In genomic region chr17:59220328-59221158, GRCh38 we compare ENCODE assay signal across 1 cellular context.
TF ChIP-seq lines count a peak whose summit lies in the region.

TSS of gene GDPD1 (plus strand) at chr17:59220511. CDS start at chr17:59220610, 99 bp downstream.

TF ChIP-seq in K562, 482 proteins besides CTCF, POLR2A, EP300 and RAD21 (continued from another document and continues in another):
- TF ChIP-seq CHD7 (IDR thresholded peaks at IDR 0.05; ENCODE audit: low read depth, low read length) (no peak), EGR1 (conservative IDR thresholded peaks at IDR 0.05) (no peak), ARHGAP35 (IDR thresholded peaks at IDR 0.05; ENCODE audit: partially characterized antibody) (no peak), BRD4 (IDR thresholded peaks at IDR 0.05) (0 out of 2 replicates have a peak, but pooled peaks have one; percentile 24), ZNF592 (IDR thresholded peaks at IDR 0.05) (0 out of 2 replicates have a peak, but pooled peaks have one; percentile 13), NFIX (CRISPR knock-in tag; IDR thresholded peaks at IDR 0.05; ENCODE audit: low read depth) (no peak), RBM34 (IDR thresholded peaks at IDR 0.05; ENCODE audit: borderline replicate concordance, insufficient read depth, low read length) (no peak), SNAPC5 (CRISPR knock-in tag; IDR thresholded peaks at IDR 0.05) (no peak), ZNF212 (CRISPR knock-in tag; IDR thresholded peaks at IDR 0.05) (no peak), NKRF (IDR thresholded peaks at IDR 0.05; ENCODE audit: borderline replicate concordance) (peak; percentile 65), SMAD4 (CRISPR knock-in tag; conservative IDR thresholded peaks at IDR 0.05) (peak; percentile 68), ASH1L (IDR thresholded peaks at IDR 0.05; ENCODE audit: borderline replicate concordance, low read depth, partially characterized antibody) (no peak), CREB3L1 (IDR thresholded peaks at IDR 0.05; ENCODE audit: borderline replicate concordance, low read depth) (no peak; the same call in 1 of the 2 replicates), RBM25 (IDR thresholded peaks at IDR 0.05; ENCODE audit: low read depth, low read length, severe bottlenecking) (no peak), TEAD4 (IDR thresholded peaks at IDR 0.05; ENCODE audit: low read length) (0 out of 2 replicates have a peak, but pooled peaks have one; percentile 33), TEAD4 (CRISPR knock-in tag; IDR thresholded peaks at IDR 0.05; ENCODE audit: borderline replicate concordance) (no peak), HSF4 (CRISPR knock-in tag; IDR thresholded peaks at IDR 0.05; ENCODE audit: borderline replicate concordance) (no peak), ZNF253 (CRISPR knock-in tag; conservative IDR thresholded peaks at IDR 0.05) (no peak), BCOR (IDR thresholded peaks at IDR 0.05) (peak; percentile 32; the same call in 1 of the 2 replicates), BRF2 (IDR thresholded peaks at IDR 0.05; ENCODE audit: borderline replicate concordance, insufficient read depth, insufficient read length) (no peak), DNMT1 (IDR thresholded peaks at IDR 0.05) (no peak), ZNF778 (CRISPR knock-in tag; IDR thresholded peaks at IDR 0.05) (no peak), SMAD2 (IDR thresholded peaks at IDR 0.05; ENCODE audit: low read depth, low read length) (no peak), PTTG1 (tag; IDR thresholded peaks at IDR 0.05; ENCODE audit: low read depth) (no peak), WHSC1 (IDR thresholded peaks at IDR 0.05; ENCODE audit: low read length) (no peak), ZNF347 (CRISPR knock-in tag; IDR thresholded peaks at IDR 0.05; ENCODE audit: low read depth) (no peak), CUX1 (CRISPR knock-in tag; IDR thresholded peaks at IDR 0.05) (no peak), RBM39 (optimal IDR thresholded peaks at IDR 0.05; ENCODE audit: low read depth, low read length) (no peak), ZC3H11A (IDR thresholded peaks at IDR 0.05; ENCODE audit: low read depth, low read length) (no peak), FOXA3 (CRISPR knock-in tag; conservative IDR thresholded peaks at IDR 0.05 in 1 of 2, IDR thresholded peaks at IDR 0.05 in 1 of 2) (no peak), ATF7 (IDR thresholded peaks at IDR 0.05) (peak; percentile 96)
